In genomic region chr10:46514899-46515298, GRCh38 we compare ENCODE assay signal across 26 cellular contexts. TPM values are rescaled to one million over a fixed set of nuclear protein-coding genes. Genes with fewer than 3 reads are reported as not detected.
"Had no signal": no experiment of that assay in that cellular context is flagged by ENCODE, and none has a peak within 500 bp of the region (broad histone marks: within the 10 kb centered on the region; RNA-seq: fewer than 3 reads in every experiment).

No MANE protein-coding gene starts in this region.

- H3K27ac ChIP-seq: brain microvascular endothelial cell, epithelial cell of prostate, heart left ventricle, neutrophil, stomach, thoracic aorta, VCaP had no signal

- ATAC-seq: activated T-cell treated with anti-CD3 and anti-CD28 coated beads, Interleukin-2, amount 50 U/mL, for 72 hours; effector memory CD8-positive, alpha-beta T cell; mucosa of descending colon; naive thymus-derived CD4-positive, alpha-beta T cell; T-cell had no signal

- H3K4me2 ChIP-seq: SK-N-SH had no signal

- H3K27me3 ChIP-seq: brain microvascular endothelial cell, stomach had no signal

- H3K9ac ChIP-seq: SK-N-SH had no signal

- H3K4me1 ChIP-seq: heart left ventricle, stomach had no signal

- H3K4me3 ChIP-seq: heart left ventricle, mucosa of descending colon, stomach, thoracic aorta had no signal

- H3K9me3 ChIP-seq: heart left ventricle, mucosa of descending colon, neutrophil, SK-N-SH, stomach, thoracic aorta had no signal

- DNase-seq: activated CD4-positive, alpha-beta T cell treated with anti-CD3 and anti-CD28 coated beads for 1 hour; activated gamma-delta T cell; activated naive CD8-positive, alpha-beta T cell treated with anti-CD3 and anti-CD28 coated beads for 36 hours; activated T-cell treated with anti-CD3 and anti-CD28 coated beads, Interleukin-2, amount 50 U/mL, for 72 hours; brain microvascular endothelial cell; dermis blood vessel endothelial cell; effector memory CD8-positive, alpha-beta T cell; immature natural killer cell; mammary epithelial cell; SK-N-SH; small intestine; stomach; T-helper 9 cell had no signal

- H3K36me3 ChIP-seq: brain microvascular endothelial cell, heart left ventricle, neutrophil, stomach, thoracic aorta had no signal

RNA-seq across cellular contexts. Expression of gene GPRIN2, which starts 41.6 kb away (rescaled TPM):
- total RNA-seq: activated CD4-positive, alpha-beta memory T cell treated with anti-CD3 and anti-CD28 coated beads for 36 hours; activated naive CD8-positive, alpha-beta T cell treated with anti-CD3 and anti-CD28 coated beads for 36 hours; activated T-cell treated with anti-CD3 and anti-CD28 coated beads, Interleukin-2, amount 50 U/mL, for 72 hours; fibroblast of lung; naive thymus-derived CD4-positive, alpha-beta T cell; right cardiac atrium; T-cell had no signal
- polyA plus RNA-seq: fibroblast of lung; heart left ventricle; immature natural killer cell; naive thymus-derived CD4-positive, alpha-beta T cell; right cardiac atrium had no signal

RNA-seq across cellular contexts. Expression of gene NPY4R, which starts 49.1 kb away (rescaled TPM):
- total RNA-seq: activated CD4-positive, alpha-beta memory T cell treated with anti-CD3 and anti-CD28 coated beads for 36 hours; activated naive CD8-positive, alpha-beta T cell treated with anti-CD3 and anti-CD28 coated beads for 36 hours; activated T-cell treated with anti-CD3 and anti-CD28 coated beads, Interleukin-2, amount 50 U/mL, for 72 hours; dermis blood vessel endothelial cell; fibroblast of lung; frontal cortex; heart left ventricle; naive thymus-derived CD4-positive, alpha-beta T cell; T-cell; thoracic aorta had no signal
- polyA plus RNA-seq: heart left ventricle; immature natural killer cell; naive thymus-derived CD4-positive, alpha-beta T cell; urinary bladder had no signal
